1 cellular context compared by ENCODE assay signal in genomic region chr17:41617698-41618097, GRCh38.
TF ChIP-seq lines count a peak whose summit lies in the region.

No MANE protein-coding gene starts in this region.

TF ChIP-seq in H1, 55 proteins besides CTCF, POLR2A, EP300 and RAD21:
- TF ChIP-seq SP2 (IDR thresholded peaks at IDR 0.05; ENCODE audit: low read length), result no peak
- no peak for TF ChIP-seq ATF3 (IDR thresholded peaks at IDR 0.05; ENCODE audit: insufficient read depth, low read depth, low read length)
- no peak for TF ChIP-seq CEBPB (IDR thresholded peaks at IDR 0.05; ENCODE audit: low read depth, low read length)
- TF ChIP-seq MAX (IDR thresholded peaks at IDR 0.05), result no peak
- TF ChIP-seq POLR2AphosphoS5 (IDR thresholded peaks at IDR 0.05; ENCODE audit: low read depth, low read length), result no peak
- no peak for TF ChIP-seq KDM5A (IDR thresholded peaks at IDR 0.05; ENCODE audit: low read length)
- TF ChIP-seq ZNF274 (IDR thresholded peaks at IDR 0.05; ENCODE audit: borderline replicate concordance, extremely low read depth, low read length), result no peak
- no peak for TF ChIP-seq EZH2 (IDR thresholded peaks at IDR 0.05; ENCODE audit: low read depth, low read length, severe bottlenecking)
- TF ChIP-seq BCL11A (IDR thresholded peaks at IDR 0.05; ENCODE audit: low read depth in 2 of 2, low read length in 2 of 2), result no peak
- TF ChIP-seq RXRA (IDR thresholded peaks at IDR 0.05; ENCODE audit: insufficient read depth, low read depth, low read length), result no peak
- TF ChIP-seq GTF2F1 (IDR thresholded peaks at IDR 0.05; ENCODE audit: borderline replicate concordance, low read depth, low read length), result no peak
- TF ChIP-seq TBP (IDR thresholded peaks at IDR 0.05; ENCODE audit: low read depth, low read length), result no peak
- no peak for TF ChIP-seq CHD2 (IDR thresholded peaks at IDR 0.05; ENCODE audit: low read length)
- no peak for TF ChIP-seq CBX8 (IDR thresholded peaks at IDR 0.05; ENCODE audit: borderline replicate concordance, low read depth, low read length)
- TF ChIP-seq E2F6 (IDR thresholded peaks at IDR 0.05), result no peak
- no peak for TF ChIP-seq YY1 (IDR thresholded peaks at IDR 0.05; ENCODE audit: low read depth, low read length)
- no peak for TF ChIP-seq JUND (IDR thresholded peaks at IDR 0.05; ENCODE audit: low read length)
- no peak for TF ChIP-seq CHD1 (IDR thresholded peaks at IDR 0.05; ENCODE audit: low read depth, low read length)
